Comparison of ENCODE assay signal across 7 cellular contexts in genomic region chr14:38856798-38857197, GRCh38.
"Had no signal": no experiment of that assay in that cellular context is flagged by ENCODE, and none has a peak within 500 bp of the region (broad histone marks: within the 10 kb centered on the region; RNA-seq: fewer than 3 reads in every experiment).

No MANE protein-coding gene starts in this region.

- FAIRE-seq: HepG2, HTR-8/SVneo had no signal

- H3K9ac ChIP-seq: KMS-11 had no signal

- H3K27ac ChIP-seq: HL-60, KMS-11 had no signal

- DNase-seq: IMR-90, KBM-7, KG1 had no signal

- H3K4me2 ChIP-seq: KMS-11 had no signal

- ATAC-seq: HepG2 had no signal
